In genomic region chr17:47174823-47175222, GRCh38 we compare ENCODE assay signal across 2 cellular contexts.
A peak's percentile ranks its signal among the peaks of the same experiment; 100 is the strongest.
TF ChIP-seq lines count a peak whose summit lies in the region.
"Not testable (repeated sequence)": the region's sequence is repeated elsewhere in the genome, so short reads cannot be mapped to it uniquely, and the experiment has no call there.

No MANE protein-coding gene starts in this region.

TF ChIP-seq in K562, 482 proteins besides CTCF, POLR2A, EP300 and RAD21:
- TF ChIP-seq ETV6 (IDR thresholded peaks at IDR 0.05; ENCODE audit: borderline replicate concordance in 1 of 2, low read depth in 2 of 2, low read length in 1 of 2), result 0 out of 4 replicates have a peak, but pooled peaks of 1 of the 2 experiments have one; percentile 21
- not testable (repeated sequence) for TF ChIP-seq ETV6 (CRISPR knock-in tag; IDR thresholded peaks at IDR 0.05; ENCODE audit: borderline replicate concordance)
- TF ChIP-seq SUPT5H (IDR thresholded peaks at IDR 0.05), result 0 out of 2 replicates have a peak, but pooled peaks have one; percentile 27
- TF ChIP-seq ZBTB5 (IDR thresholded peaks at IDR 0.05), result peak; percentile 19; the same call in 1 of the 2 replicates

TF ChIP-seq in HepG2, 621 proteins besides CTCF, POLR2A, EP300 and RAD21:
- peak; percentile 35; the same call in 1 of the 2 replicates for TF ChIP-seq ZNF460 (CRISPR knock-in tag; IDR thresholded peaks at IDR 0.05; ENCODE audit: borderline replicate concordance)
- TF ChIP-seq FOXA1 (IDR thresholded peaks at IDR 0.05), result 0 out of 2 replicates have a peak, but pooled peaks have one; percentile 5
- TF ChIP-seq FOXA1 (CRISPR knock-in tag; IDR thresholded peaks at IDR 0.05), result not testable (repeated sequence)
